Comparison of ENCODE assay signal across 9 cellular contexts in the genomic region with DNA sequence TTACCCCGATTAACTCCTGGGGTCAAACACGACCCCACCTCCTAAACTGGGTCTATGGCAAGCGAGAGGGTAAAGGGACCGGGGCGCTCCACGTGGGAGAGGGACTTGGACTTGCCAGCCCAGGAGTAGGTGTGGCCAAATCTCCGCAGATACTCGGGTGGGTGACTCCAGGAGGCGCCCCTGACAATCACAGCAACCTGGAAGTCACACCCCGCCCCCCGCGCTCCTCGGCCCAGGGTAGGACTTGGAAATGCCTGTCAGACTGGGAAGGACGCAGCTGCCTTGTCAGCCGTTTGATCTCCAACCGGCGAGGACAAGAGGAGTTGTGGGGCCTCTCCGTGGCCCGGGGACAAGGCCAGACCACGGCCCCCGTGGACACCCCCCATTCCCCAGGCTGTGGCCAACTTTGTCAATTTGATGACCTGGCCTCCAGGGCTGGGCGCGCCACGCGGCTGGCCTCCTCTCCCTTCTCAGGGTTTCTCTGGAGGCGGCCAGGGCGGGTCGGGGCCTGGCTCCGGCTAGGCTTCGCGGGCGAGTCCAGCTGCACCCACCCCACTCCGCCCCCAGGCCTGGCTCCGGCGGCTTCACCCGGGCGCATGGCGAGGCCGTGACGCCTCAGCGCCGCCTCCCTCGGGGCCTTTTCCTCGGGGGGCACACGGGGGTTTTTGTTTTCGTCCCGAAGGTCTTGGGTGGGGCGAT. TPM values are rescaled to one million over a fixed set of nuclear protein-coding genes. Genes with fewer than 3 reads are reported as not detected.
A peak's percentile ranks its signal among the peaks of the same experiment; 100 is the strongest.
DNase-seq lines count a peak whose midpoint lies in the region; ATAC-seq and TF ChIP-seq lines count a peak whose summit lies in the region.
"Had no signal": no experiment of that assay in that cellular context is flagged by ENCODE, and none has a peak within 500 bp of the region (broad histone marks: within the 10 kb centered on the region; RNA-seq: fewer than 3 reads in every experiment).

No MANE protein-coding gene starts in this region.

- WGBS in esophagus, 2 donors, result 2 to 3% methylated on average over 41 to 48 of the region's 48 CpGs
- 1 to 5% (median 3%) methylated on average over 23 to 48 of the region's 48 CpGs for WGBS in spleen, 5 donors

- peak overlapping the region; percentile 96 for H3K27ac Mint-ChIP-seq in T-helper 2 cell treated with Interferon-gamma antibody and Interleukin-4, amounts not matched to agents 5 μg/mL and 100 μg/mL, for 36 hours

- no peak for ATAC-seq in left lobe of liver

- H3K4me1 ChIP-seq in esophagus (ENCODE audit: control insufficient read depth in 2 of 2, insufficient read depth in 2 of 2, low read length in 1 of 2) (peaks cover 0 to 4% of the 10 kb centered on the region in 2 donors), spleen (peaks cover 14 to 66% (median 51%) of the 10 kb centered on the region in 6 donors), uterus (peaks cover 3 to 36% of the 10 kb centered on the region in 2 donors)

- H3K4me3 ChIP-seq in esophagus (ENCODE audit: low read depth in 1 of 2, low read length in 2 of 2) (peak overlapping the region; percentile 39 to 84), spleen (peak overlapping the region; percentile 20 to 75 (median 45)), uterus (no peak overlapping the region)

- intact Hi-C loops in spleen (cut with DNase I; ENCODE audit: low total_unique reads) (no loop called here), uterus (cut with DNase I; ENCODE audit: low total_unique reads) (no loop called here)

- peaks cover 26% of the 10 kb centered on the region for H3K27me3 Mint-ChIP-seq in T-helper 2 cell treated with Interferon-gamma antibody and Interleukin-4, amounts not matched to agents 5 μg/mL and 100 μg/mL, for 36 hours (ENCODE audit: low read depth)

- TF ChIP-seq POLR2A in spleen (IDR thresholded peaks at IDR 0.05) (no peak), uterus (IDR thresholded peaks at IDR 0.05) (no peak)

- H3K36me3 Mint-ChIP-seq in T-helper 2 cell treated with Interferon-gamma antibody and Interleukin-4, amounts not matched to agents 5 μg/mL and 100 μg/mL, for 36 hours (ENCODE audit: low read depth), result peaks cover 21% of the 10 kb centered on the region

- H3K27me3 ChIP-seq in esophagus (ENCODE audit: control insufficient read depth in 1 of 2, insufficient read depth in 2 of 2, low read length in 2 of 2), result no peaks in the 10 kb centered on the region
- peaks cover 5 to 100% (median 76%) of the 10 kb centered on the region in 7 donors for H3K27me3 ChIP-seq in spleen (replicated peaks in 1 of 7)
- peaks cover 19% of the 10 kb centered on the region in 2 donors for H3K27me3 ChIP-seq in uterus

- TF ChIP-seq CTCF in spleen (IDR thresholded peaks at IDR 0.05 in 8 of 11, conservative IDR thresholded peaks at IDR 0.05 in 3 of 11) (no peak), uterus (IDR thresholded peaks at IDR 0.05) (no peak)

- H3K4me1 Mint-ChIP-seq in T-helper 2 cell treated with Interferon-gamma antibody and Interleukin-4, amounts not matched to agents 5 μg/mL and 100 μg/mL, for 36 hours (ENCODE audit: low read depth), result peaks cover 24% of the 10 kb centered on the region

- no peaks in the 10 kb centered on the region for H3K9me3 ChIP-seq in esophagus (ENCODE audit: control insufficient read depth in 2 of 2, insufficient read depth in 1 of 2, low read depth in 1 of 2, low read length in 1 of 2)
- no peaks in the 10 kb centered on the region for H3K9me3 ChIP-seq in spleen
- no peaks in the 10 kb centered on the region for H3K9me3 ChIP-seq in uterus

- DNase-seq in NCI-H1417 (lab: John Stamatoyannopoulos, UW), result peak; percentile 31 to 74 (median 73)
- no peak for DNase-seq in NCI-H1417 treated with DMSO at 0.1 percent for 48 hours (lab: John Stamatoyannopoulos, UW)
- DNase-seq in T-helper 2 cell treated with Interferon-gamma antibody and Interleukin-4, amounts not matched to agents 5 μg/mL and 100 μg/mL, for 36 hours (ENCODE audit: low spot score), result peak; percentile 52
- no peak for DNase-seq in spleen
- no peak for DNase-seq in uterus
- no peak for DNase-seq in left lobe of liver (ENCODE audit: low spot score)
- no peak for DNase-seq in cerebellar nuclear complex (lab: John Stamatoyannopoulos, UW)

- H3K9me3 Mint-ChIP-seq in T-helper 2 cell treated with Interferon-gamma antibody and Interleukin-4, amounts not matched to agents 5 μg/mL and 100 μg/mL, for 36 hours, result no peaks in the 10 kb centered on the region

- no peaks in the 10 kb centered on the region for H3K36me3 ChIP-seq in esophagus (ENCODE audit: control insufficient read depth in 2 of 2, insufficient read depth in 2 of 2, low read length in 1 of 2)
- H3K36me3 ChIP-seq in spleen, result no peaks in the 10 kb centered on the region
- no peaks in the 10 kb centered on the region for H3K36me3 ChIP-seq in uterus

- H3K4me3 Mint-ChIP-seq in T-helper 2 cell treated with Interferon-gamma antibody and Interleukin-4, amounts not matched to agents 5 μg/mL and 100 μg/mL, for 36 hours, result peak overlapping the region; percentile 96

- H3K27ac ChIP-seq in esophagus (ENCODE audit: low read depth in 2 of 2, low read length in 1 of 2) (peak overlapping the region; percentile 90 to 94), spleen (peak overlapping the region in 6 of 8 donors; percentile 43 to 93 (median 66)), uterus (no peak overlapping the region)

RNA-seq across cellular contexts. Expression of gene BCL11B, which starts 1.2 kb away (rescaled TPM):
- polyA plus RNA-seq in esophagus (1 to 10 TPM; 1.7 to 2.2 TPM), spleen (1 to 10 TPM in 2 of 3 donors, under 1 TPM in 1; 0.74 to 1.5 (median 1.4) TPM)
- total RNA-seq in spleen (10 to 100 TPM in 6 of 7 donors, 1 to 10 TPM in 1; 7.9 to 21.1 (median 13.1) TPM), uterus (under 1 TPM in 3 of 4 donors, not detected in 1; 0.29 to 0.55 (median 0.46) TPM), left lobe of liver (0.43 TPM)
- polyA plus RNA-seq: AG04450 had no signal

Comparison
In these comparisons a context has a peak if more than half of its experiments do, and no peak if none do; other contexts are left out.
1. DNase-seq: peak in NCI-H1417 (3 of 3) and T-helper 2 cell treated with Interferon-gamma antibody and Interleukin-4, amounts not matched to agents 5 μg/mL and 100 μg/mL, for 36 hours (single experiment); none in NCI-H1417 treated with DMSO at 0.1 percent for 48 hours (single experiment), spleen (single experiment), uterus (0 of 2), left lobe of liver (single experiment) and cerebellar nuclear complex (0 of 2).
2. H3K27ac ChIP-seq: peak in esophagus (2 of 2) and spleen (6 of 8); none in uterus (0 of 2).
3. H3K4me3 ChIP-seq: peak in esophagus (2 of 2) and spleen (8 of 8); none in uterus (0 of 2).